ENCODE assay signal across 16 cellular contexts in genomic region chr6:30041821-30042220, GRCh38. TPM values are rescaled to one million over a fixed set of nuclear protein-coding genes. Genes with fewer than 3 reads are reported as not detected.
DNase-seq lines count a peak whose midpoint lies in the region; ATAC-seq, FAIRE-seq and TF ChIP-seq lines count a peak whose summit lies in the region.
"Had no signal": no experiment of that assay in that cellular context is flagged by ENCODE, and none has a peak within 500 bp of the region (broad histone marks: within the 10 kb centered on the region; RNA-seq: fewer than 3 reads in every experiment).

No MANE protein-coding gene starts in this region.

- no TSS peak for BruUV-seq in HepG2 (replicated peaks; lab: Mats Ljungman, UMichigan)

- H3K9ac ChIP-seq in HepG2 (ENCODE audit: insufficient read depth, low read depth, low read length): no peak overlapping the region

- TF ChIP-seq EP300 in HepG2 (IDR thresholded peaks at IDR 0.05; ENCODE audit: low read depth in 2 of 2, low read length in 2 of 2) (no peak), HepG2 (CRISPR knock-in tag; IDR thresholded peaks at IDR 0.05; ENCODE audit: borderline replicate concordance) (no peak)

- H3K4me3 ChIP-seq in HepG2 (replicated peaks in 1 of 3; ENCODE audit: insufficient read depth in 1 of 3, low read depth in 2 of 3, low read length in 3 of 3) (no peak overlapping the region), right lobe of liver (no peak overlapping the region), fibroblast of villous mesenchyme (ENCODE audit: low read depth, low read length) (no peak overlapping the region)

- H3K9me3 ChIP-seq in HepG2 (ENCODE audit: low read length) (no peaks in the 10 kb centered on the region), right lobe of liver (no peaks in the 10 kb centered on the region)

- no peak overlapping the region for H2AFZ ChIP-seq in HepG2 (ENCODE audit: low read length)

- no peaks in the 10 kb centered on the region for H4K20me1 ChIP-seq in HepG2 (ENCODE audit: insufficient read depth, low read length)

- peak overlapping the region; percentile 18 for H3K27ac ChIP-seq in HepG2 (ENCODE audit: extremely low read length, insufficient read depth, low read length)
- no peak overlapping the region for H3K27ac ChIP-seq in right lobe of liver
- peak overlapping the region; percentile 7; the same call in 1 of the 2 replicates for H3K27ac ChIP-seq in VCaP

- no peaks in the 10 kb centered on the region for H3K79me2 ChIP-seq in HepG2 (ENCODE audit: insufficient read depth, low read length)

- TF ChIP-seq POLR2A in HepG2 (IDR thresholded peaks at IDR 0.05; ENCODE audit: insufficient read depth in 1 of 2, low read depth in 2 of 2, low read length in 2 of 2): no peak
- no peak for TF ChIP-seq POLR2A in right lobe of liver (IDR thresholded peaks at IDR 0.05)

- CTCF ChIA-PET in HepG2 (lab: Yijun Ruan, JAX; ENCODE audit: low intra/inter-chr PET ratio, low total read pairs): no interaction called here

- intact Hi-C loops in HepG2 (cut with micrococcal nuclease; ENCODE audit: unreplicated experiment): no loop called here
- intact Hi-C loops in right lobe of liver (cut with DNase I): no loop called here

- no peak for TF ChIP-seq RAD21 in HepG2 (CRISPR knock-in tag; IDR thresholded peaks at IDR 0.05)

- ATAC-seq in HepG2: peak; percentile 56; the same call in 2 of the 3 replicates
- no peak for ATAC-seq in right lobe of liver
- no peak for ATAC-seq in GM21786 (IDR thresholded peaks at IDR 0.05; ENCODE audit: unreplicated experiment)
- ATAC-seq in HG02870 (IDR thresholded peaks at IDR 0.05; ENCODE audit: unreplicated experiment): no peak

- no peak for FAIRE-seq in HepG2 (lab: Jason Lieb, UNC)
- FAIRE-seq: A204.1, H54 had no signal

- DNase-seq in HepG2 (ENCODE audit: low spot score) (no peak), right lobe of liver (no peak), fibroblast of villous mesenchyme (ENCODE audit: low read depth) (peak; percentile 49), GM13977 (ENCODE audit: low spot score) (no peak), A172 (ENCODE audit: low spot score) (no peak)
- DNase-seq: COR-L47, DMS153, NCI-H1436, NCI-H510A, NCI-H774, SHP77 treated with DMSO at 0.1 percent for 48 hours had no signal

- TF ChIP-seq CTCF in HepG2 (CRISPR knock-in tag; IDR thresholded peaks at IDR 0.05) (no peak), right lobe of liver (IDR thresholded peaks at IDR 0.05) (no peak), VCaP (conservative IDR thresholded peaks at IDR 0.05) (no peak), fibroblast of villous mesenchyme (IDR thresholded peaks at IDR 0.05; ENCODE audit: insufficient read depth, low read depth, low read length) (no peak), GM13977 (IDR thresholded peaks at IDR 0.05; ENCODE audit: extremely low read depth, insufficient read depth, missing control alignments) (no peak)

- H3K36me3 ChIP-seq in HepG2 (replicated peaks in 1 of 2; ENCODE audit: control insufficient read depth in 1 of 2, insufficient read depth in 2 of 2, low read length in 2 of 2): no peaks in the 10 kb centered on the region
- no peaks in the 10 kb centered on the region for H3K36me3 ChIP-seq in right lobe of liver

- WGBS in HepG2 (ENCODE audit: low lambda C conversion rate): 61% methylated on average over 4 of the region's 4 CpGs
- WGBS in right lobe of liver (ENCODE audit: insufficient coverage, low coverage, low lambda C conversion rate, missing lambda C conversion rate): 59% methylated on average over 4 of the region's 4 CpGs

- POLR2A ChIA-PET in HepG2 (lab: Yijun Ruan, JAX): interaction anchor here (1.9 kb wide), 1 partner anchor 19 kb away, joined by 5 read pairs; the partner anchor contains the start of gene POLR1H

- in situ Hi-C loops in HepG2 (cut with HindIII; ENCODE audit: extremely low pct_ligation_motif_present, low pct_unique_long_range_greater_than_20kb): no loop called here
- in situ Hi-C loops in GM13977 (cut with MboI; ENCODE audit: low pct_unique_long_range_greater_than_20kb, low sequenced_read_pairs, unreplicated experiment): no loop called here

- peaks cover 26% of the 10 kb centered on the region for H3K4me1 ChIP-seq in HepG2 (ENCODE audit: insufficient read depth, low read length)
- no peaks in the 10 kb centered on the region for H3K4me1 ChIP-seq in right lobe of liver

- H3K4me2 ChIP-seq in HepG2 (ENCODE audit: low read depth, low read length): no peak overlapping the region

- no peaks in the 10 kb centered on the region for H3K27me3 ChIP-seq in HepG2 (ENCODE audit: control insufficient read depth in 1 of 2, insufficient read depth in 2 of 2, low read length in 2 of 2)
- no peaks in the 10 kb centered on the region for H3K27me3 ChIP-seq in right lobe of liver

RNA-seq across cellular contexts. Expression of gene POLR1H, which starts 19.2 kb away (rescaled TPM):
- 79.8 and 106 TPM in 2 replicates for total RNA-seq in HepG2 (2016; rRNA removed; fragmentation: Illumina TruSeq; extraction: Trizol)
- 68.0 and 77.6 TPM in 2 replicates for total RNA-seq in HepG2 (2016; cell fraction: cytosol; rRNA removed; fragmentation: Illumina TruSeq; extraction: Trizol; ENCODE audit: low read depth)
- 78.8 and 117 TPM in 2 replicates for total RNA-seq in HepG2 (2016; cell fraction: insoluble cytoplasmic fraction; rRNA removed; fragmentation: Illumina TruSeq; extraction: Trizol)
- 56.9 and 64.0 TPM in 2 replicates for total RNA-seq in HepG2 (2016; cell fraction: membrane; rRNA removed; fragmentation: Illumina TruSeq; extraction: Trizol)
- total RNA-seq in HepG2 (2016; cell fraction: nucleus; rRNA removed; fragmentation: Illumina TruSeq; extraction: Trizol): 32.8 and 35.1 TPM in 2 replicates
- polyA plus RNA-seq in HepG2 (2011; rRNA removed): 61.4 and 69.7 TPM in 2 replicates
- 74.2 and 80.8 TPM in 2 replicates for polyA plus RNA-seq in HepG2 (2011; cell fraction: cytosol; rRNA removed)
- 39.5 and 47.6 TPM in 2 replicates for polyA plus RNA-seq in HepG2 (2011; cell fraction: nucleus; rRNA removed)
- polyA plus RNA-seq in HepG2 (2012): 46.9 and 53.4 TPM in 2 replicates
- 30.0 and 31.4 TPM in 2 replicates for polyA plus RNA-seq in HepG2 (2016; cell fraction: cytosol; fragmentation: Illumina TruSeq; extraction: Trizol; ENCODE audit: low read depth)
- 88.1 and 103 TPM in 2 replicates for polyA plus RNA-seq in HepG2 (2016; cell fraction: insoluble cytoplasmic fraction; fragmentation: Illumina TruSeq; extraction: Trizol; ENCODE audit: low read depth)
- polyA plus RNA-seq in HepG2 (2016; cell fraction: membrane; fragmentation: Illumina TruSeq; extraction: Trizol; ENCODE audit: low read depth): 35.2 and 36.1 TPM in 2 replicates
- 48.3 and 49.2 TPM in 2 replicates for polyA plus RNA-seq in HepG2 (2016; cell fraction: nucleus; fragmentation: Illumina TruSeq; extraction: Trizol; ENCODE audit: insufficient read depth, low read depth)
- polyA minus RNA-seq in HepG2 (2011; rRNA and poly(A)+ RNA removed; ENCODE audit: low replicate concordance): 30.7 and 35.6 TPM in 2 replicates
- polyA minus RNA-seq in HepG2 (2011; cell fraction: cytosol; rRNA and poly(A)+ RNA removed): 8.5 and 10.8 TPM in 2 replicates
- polyA minus RNA-seq in HepG2 (2011; cell fraction: nucleus; rRNA and poly(A)+ RNA removed): 10.4 and 12.1 TPM in 2 replicates
- 10 to 100 TPM in 4 of 6 experiments, 1 to 10 TPM in 2; 9.4 to 17.8 (median 11.2) TPM for total RNA-seq in right lobe of liver
- 20.0 and 20.3 TPM in 2 replicates for total RNA-seq in fibroblast of villous mesenchyme
- total RNA-seq in A172 (2014; rRNA removed; shearing (Covaris generic)): 16.7 and 19.4 TPM in 2 replicates

RNA-seq across cellular contexts. Expression of gene PPP1R11, which starts 25.2 kb away (rescaled TPM):
- total RNA-seq in HepG2 (2016; rRNA removed; fragmentation: Illumina TruSeq; extraction: Trizol) (32.1 and 33.1 TPM in 2 replicates), right lobe of liver (10 to 100 TPM; 22.9 to 37.2 (median 25.7) TPM), fibroblast of villous mesenchyme (23.7 and 33.2 TPM in 2 replicates)
- 17.1 and 17.7 TPM in 2 replicates for total RNA-seq in HepG2 (2016; cell fraction: cytosol; rRNA removed; fragmentation: Illumina TruSeq; extraction: Trizol; ENCODE audit: low read depth)
- total RNA-seq in HepG2 (2016; cell fraction: insoluble cytoplasmic fraction; rRNA removed; fragmentation: Illumina TruSeq; extraction: Trizol): 31.5 and 34.5 TPM in 2 replicates
- total RNA-seq in HepG2 (2016; cell fraction: membrane; rRNA removed; fragmentation: Illumina TruSeq; extraction: Trizol): 26.4 and 36.9 TPM in 2 replicates
- total RNA-seq in HepG2 (2016; cell fraction: nucleus; rRNA removed; fragmentation: Illumina TruSeq; extraction: Trizol): 16.0 and 17.4 TPM in 2 replicates
- 49.4 and 58.9 TPM in 2 replicates for polyA plus RNA-seq in HepG2 (2011; rRNA removed)
- 33.3 and 45.8 TPM in 2 replicates for polyA plus RNA-seq in HepG2 (2011; cell fraction: cytosol; rRNA removed)
- 25.5 and 35.8 TPM in 2 replicates for polyA plus RNA-seq in HepG2 (2011; cell fraction: nucleus; rRNA removed)
- polyA plus RNA-seq in HepG2 (2012): 27.5 and 31.0 TPM in 2 replicates
- polyA plus RNA-seq in HepG2 (2016; cell fraction: cytosol; fragmentation: Illumina TruSeq; extraction: Trizol; ENCODE audit: low read depth): 22.4 and 30.7 TPM in 2 replicates
- polyA plus RNA-seq in HepG2 (2016; cell fraction: insoluble cytoplasmic fraction; fragmentation: Illumina TruSeq; extraction: Trizol; ENCODE audit: low read depth): 64.3 and 67.7 TPM in 2 replicates
- polyA plus RNA-seq in HepG2 (2016; cell fraction: membrane; fragmentation: Illumina TruSeq; extraction: Trizol; ENCODE audit: low read depth): 43.9 and 50.0 TPM in 2 replicates
- polyA plus RNA-seq in HepG2 (2016; cell fraction: nucleus; fragmentation: Illumina TruSeq; extraction: Trizol; ENCODE audit: insufficient read depth, low read depth): 36.1 and 39.4 TPM in 2 replicates
- 28.0 and 38.2 TPM in 2 replicates for polyA minus RNA-seq in HepG2 (2011; rRNA and poly(A)+ RNA removed; ENCODE audit: low replicate concordance)
- polyA minus RNA-seq in HepG2 (2011; cell fraction: cytosol; rRNA and poly(A)+ RNA removed): 11.4 and 11.7 TPM in 2 replicates
- polyA minus RNA-seq in HepG2 (2011; cell fraction: nucleus; rRNA and poly(A)+ RNA removed): 11.9 and 12.9 TPM in 2 replicates
- 33.8 and 38.3 TPM in 2 replicates for total RNA-seq in A172 (2014; rRNA removed; shearing (Covaris generic))

RNA-seq across cellular contexts. Expression of gene RNF39, which starts 33.7 kb away (rescaled TPM):
- total RNA-seq in HepG2 (2016; rRNA removed; fragmentation: Illumina TruSeq; extraction: Trizol) (0.13 TPM in 2 replicates), right lobe of liver (not detected), fibroblast of villous mesenchyme (not detected in 2 replicates)
- not detected in 2 replicates for total RNA-seq in HepG2 (2016; cell fraction: cytosol; rRNA removed; fragmentation: Illumina TruSeq; extraction: Trizol; ENCODE audit: low read depth)
- 0.24 TPM in 1 of 2 replicates, not detected in the other for total RNA-seq in HepG2 (2016; cell fraction: insoluble cytoplasmic fraction; rRNA removed; fragmentation: Illumina TruSeq; extraction: Trizol)
- 0.07 and 0.09 TPM in 2 replicates for total RNA-seq in HepG2 (2016; cell fraction: membrane; rRNA removed; fragmentation: Illumina TruSeq; extraction: Trizol)
- not detected in 2 replicates for total RNA-seq in HepG2 (2016; cell fraction: nucleus; rRNA removed; fragmentation: Illumina TruSeq; extraction: Trizol)
- 1.8 and 2.2 TPM in 2 replicates for polyA plus RNA-seq in HepG2 (2011; rRNA removed)
- 1.9 and 2.2 TPM in 2 replicates for polyA plus RNA-seq in HepG2 (2011; cell fraction: cytosol; rRNA removed)
- polyA plus RNA-seq in HepG2 (2011; cell fraction: nucleus; rRNA removed): 0.76 and 1.4 TPM in 2 replicates
- polyA plus RNA-seq in HepG2 (2012): 3.2 and 3.8 TPM in 2 replicates
- polyA plus RNA-seq in HepG2 (2016; cell fraction: cytosol; fragmentation: Illumina TruSeq; extraction: Trizol; ENCODE audit: low read depth): not detected in 2 replicates
- polyA plus RNA-seq in HepG2 (2016; cell fraction: insoluble cytoplasmic fraction; fragmentation: Illumina TruSeq; extraction: Trizol; ENCODE audit: low read depth): 0.37 and 0.41 TPM in 2 replicates
- not detected in 2 replicates for polyA plus RNA-seq in HepG2 (2016; cell fraction: membrane; fragmentation: Illumina TruSeq; extraction: Trizol; ENCODE audit: low read depth)
- 0.23 and 0.78 TPM in 2 replicates for polyA plus RNA-seq in HepG2 (2016; cell fraction: nucleus; fragmentation: Illumina TruSeq; extraction: Trizol; ENCODE audit: insufficient read depth, low read depth)
- polyA minus RNA-seq in HepG2 (2011; rRNA and poly(A)+ RNA removed; ENCODE audit: low replicate concordance): 0.26 and 0.84 TPM in 2 replicates
- 0.62 and 1.1 TPM in 2 replicates for polyA minus RNA-seq in HepG2 (2011; cell fraction: cytosol; rRNA and poly(A)+ RNA removed)
- polyA minus RNA-seq in HepG2 (2011; cell fraction: nucleus; rRNA and poly(A)+ RNA removed): 0.37 and 0.39 TPM in 2 replicates
- total RNA-seq in A172 (2014; rRNA removed; shearing (Covaris generic)): not detected in 2 replicates

Comparison
In these comparisons a context has a peak if more than half of its experiments do, and no peak if none do; other contexts are left out.
1. H3K27ac ChIP-seq: peak in HepG2 (single experiment) and VCaP (single experiment); none in right lobe of liver (0 of 3).